Comparison of ENCODE assay signal across 8 cellular contexts in genomic region chr11:17389205-17389956, GRCh38. TPM values are rescaled to one million over a fixed set of nuclear protein-coding genes. Genes with fewer than 3 reads are reported as not detected.
DNase-seq lines count a peak whose midpoint lies in the region; ATAC-seq and TF ChIP-seq lines count a peak whose summit lies in the region.

No MANE protein-coding gene starts in this region.

- no peaks in the 10 kb centered on the region for H3K27me3 ChIP-seq in CD8-positive, alpha-beta memory T cell (ENCODE audit: insufficient read depth, low read length, poor library complexity, severe bottlenecking)
- H3K27me3 ChIP-seq in foreskin keratinocyte: peaks cover 11% of the 10 kb centered on the region
- peaks cover 12% of the 10 kb centered on the region for H3K27me3 ChIP-seq in neuron (ENCODE audit: insufficient read depth, low read length)
- H3K27me3 ChIP-seq in subcutaneous abdominal adipose tissue (ENCODE audit: control insufficient read depth in 5 of 5, insufficient read depth in 4 of 5, low read length in 5 of 5): peaks cover 4 to 13% (median 8%) of the 10 kb centered on the region in 5 donors

- no peaks in the 10 kb centered on the region for H3K79me2 ChIP-seq in OCI-LY7 (ENCODE audit: insufficient read depth, low read depth, low read length)

- H3K27me3 Mint-ChIP-seq in CD8-positive, alpha-beta memory T cell: no peaks in the 10 kb centered on the region
- H3K27me3 Mint-ChIP-seq in activated T-helper 17 cell treated with anti-CD3 and anti-CD28 coated beads, Interleukin-2, amount 50 U/mL, for 72 hours: no peaks in the 10 kb centered on the region

- in situ Hi-C loops in KBM-7 (cut with MboI; ENCODE audit: low pct_unique_long_range_greater_than_20kb, low sequenced_read_pairs): loop anchor here (10.0 kb wide), 1 partner anchor 115 kb away; no protein-coding TSS in a partner anchor

- TF ChIP-seq CTCF in OCI-LY7 (conservative IDR thresholded peaks at IDR 0.05; ENCODE audit: low read length): peak; percentile 54; the same call in 1 of the 2 replicates
- TF ChIP-seq CTCF in foreskin keratinocyte (conservative IDR thresholded peaks at IDR 0.05): peak; percentile 72

- 0 out of 2 replicates have a peak, but pooled peaks cover 5% of the 10 kb centered on the region for H4K20me1 ChIP-seq in OCI-LY7 (ENCODE audit: insufficient read depth, low read length)

- BruUV-seq in OCI-LY7 (replicated peaks; lab: Mats Ljungman, UMichigan): TSS peak; percentile 89

- peak; percentile 76 to 86 (median 80) for DNase-seq in CD8-positive, alpha-beta memory T cell
- peak; percentile 81 for DNase-seq in KBM-7
- DNase-seq in OCI-LY7 (ENCODE audit: low spot score): peak; percentile 87
- peak in 1 of 2 donors; percentile 54 for DNase-seq in foreskin keratinocyte

- intact Hi-C loops in OCI-LY7 (cut with micrococcal nuclease; ENCODE audit: unreplicated experiment): no loop called here

- H3K9me3 ChIP-seq in CD8-positive, alpha-beta memory T cell (ENCODE audit: low read length): no peaks in the 10 kb centered on the region
- no peaks in the 10 kb centered on the region for H3K9me3 ChIP-seq in OCI-LY7 (ENCODE audit: low read length)
- peaks cover 3% of the 10 kb centered on the region for H3K9me3 ChIP-seq in neuron (ENCODE audit: low read length)
- H3K9me3 ChIP-seq in subcutaneous abdominal adipose tissue (ENCODE audit: control insufficient read depth in 5 of 5, low read length in 5 of 5): peaks cover 0 to 7% (median 0%) of the 10 kb centered on the region in 5 donors

- H3K27ac ChIP-seq in CD8-positive, alpha-beta memory T cell (ENCODE audit: low read depth, low read length): no peak overlapping the region
- H3K27ac ChIP-seq in OCI-LY7 (ENCODE audit: low read depth, low read length, poor library complexity, severe bottlenecking) (peak overlapping the region; percentile 80), foreskin keratinocyte (no peak overlapping the region), subcutaneous abdominal adipose tissue (ENCODE audit: low read depth, low read length) (no peak overlapping the region)

- H3K4me2 ChIP-seq in OCI-LY7 (ENCODE audit: low read length): peak overlapping the region; percentile 74

- CTCF ChIA-PET in CD8-positive, alpha-beta memory T cell (lab: Charles Lee): interaction anchor here (0.7 to 1.9 kb wide), 14 partner anchors 10 to 172 kb away, joined by 3 to 14 read pairs (median 4); no protein-coding TSS in a partner anchor
- CTCF ChIA-PET in OCI-LY7 (lab: Charles Lee; ENCODE audit: unreplicated experiment): interaction anchor here (0.6 to 1.0 kb wide), 3 partner anchors 11 to 35 kb away, joined by 4 to 5 read pairs (median 4); no protein-coding TSS in a partner anchor

- peak overlapping the region; percentile 49 for H2AFZ ChIP-seq in OCI-LY7 (ENCODE audit: low read length)
- H2AFZ ChIP-seq in neuron (ENCODE audit: low read depth, low read length): no peak overlapping the region

- H3K27ac Mint-ChIP-seq in CD8-positive, alpha-beta memory T cell: peak overlapping the region in 6 of 8 donors; percentile 39 to 95 (median 79)
- no peak overlapping the region for H3K27ac Mint-ChIP-seq in activated T-helper 17 cell treated with anti-CD3 and anti-CD28 coated beads, Interleukin-2, amount 50 U/mL, for 72 hours

- H3K4me1 ChIP-seq in CD8-positive, alpha-beta memory T cell (ENCODE audit: insufficient read depth, low read length): peaks cover 5% of the 10 kb centered on the region
- H3K4me1 ChIP-seq in OCI-LY7 (ENCODE audit: insufficient read depth, low read length, poor library complexity, severe bottlenecking) (peaks cover 56% of the 10 kb centered on the region), foreskin keratinocyte (no peaks in the 10 kb centered on the region), neuron (ENCODE audit: insufficient read depth, low read length) (peaks cover 6% of the 10 kb centered on the region), subcutaneous abdominal adipose tissue (ENCODE audit: control insufficient read depth in 5 of 5, insufficient read depth in 5 of 5, low read length in 5 of 5) (peaks cover 0 to 15% (median 7%) of the 10 kb centered on the region in 5 donors)

- no peaks in the 10 kb centered on the region for H3K9me3 Mint-ChIP-seq in CD8-positive, alpha-beta memory T cell
- H3K9me3 Mint-ChIP-seq in activated T-helper 17 cell treated with anti-CD3 and anti-CD28 coated beads, Interleukin-2, amount 50 U/mL, for 72 hours: no peaks in the 10 kb centered on the region

- H3K4me3 Mint-ChIP-seq in CD8-positive, alpha-beta memory T cell: peak overlapping the region; percentile 79 to 94 (median 81)
- H3K4me3 Mint-ChIP-seq in activated T-helper 17 cell treated with anti-CD3 and anti-CD28 coated beads, Interleukin-2, amount 50 U/mL, for 72 hours: peak overlapping the region; percentile 59

- POLR2A ChIA-PET in CD8-positive, alpha-beta memory T cell (lab: Charles Lee): interaction anchor here (0.6 to 1.0 kb wide), 3 partner anchors 103 to 312 kb away, joined by 3 to 5 read pairs (median 3); partner anchors contain the start of gene RPS13
- POLR2A ChIA-PET in OCI-LY7 (lab: Charles Lee): interaction anchor here (0.6 kb wide), 5 partner anchors 28 to 285 kb away, joined by 3 to 6 read pairs (median 3); no protein-coding TSS in a partner anchor

- peak overlapping the region; percentile 74 for H3K4me3 ChIP-seq in CD8-positive, alpha-beta memory T cell (ENCODE audit: low read length)
- H3K4me3 ChIP-seq in OCI-LY7 (ENCODE audit: low read depth, low read length, poor library complexity, severe bottlenecking) (peak overlapping the region; percentile 67), neuron (ENCODE audit: low read length) (peak overlapping the region; percentile 51), subcutaneous abdominal adipose tissue (ENCODE audit: low read depth in 1 of 5, low read length in 5 of 5) (peak overlapping the region in 4 of 5 donors; percentile 27 to 60 (median 40))

- peaks cover 4 to 11% (median 6%) of the 10 kb centered on the region in 3 donors for H3K4me1 Mint-ChIP-seq in CD8-positive, alpha-beta memory T cell
- H3K4me1 Mint-ChIP-seq in activated T-helper 17 cell treated with anti-CD3 and anti-CD28 coated beads, Interleukin-2, amount 50 U/mL, for 72 hours: no peaks in the 10 kb centered on the region

- ATAC-seq in GM21447 (IDR thresholded peaks at IDR 0.05; ENCODE audit: unreplicated experiment): peak; percentile 62
- ATAC-seq in activated T-helper 17 cell treated with anti-CD3 and anti-CD28 coated beads, Interleukin-2, amount 50 U/mL, for 72 hours (replicated peaks): peak; percentile 82
- ATAC-seq in foreskin keratinocyte: peak; percentile 63

- peak overlapping the region in 1 of 5 donors; percentile 20 for H3K9ac ChIP-seq in subcutaneous abdominal adipose tissue (ENCODE audit: low read length in 5 of 5)

- no peaks in the 10 kb centered on the region for H3K9me2 ChIP-seq in OCI-LY7 (ENCODE audit: insufficient read depth, low read length)

- no peaks in the 10 kb centered on the region for H3K36me3 ChIP-seq in CD8-positive, alpha-beta memory T cell (ENCODE audit: insufficient read depth, low read length)
- H3K36me3 ChIP-seq in OCI-LY7 (ENCODE audit: insufficient read depth, low read length) (no peaks in the 10 kb centered on the region), neuron (ENCODE audit: insufficient read depth, low read length) (no peaks in the 10 kb centered on the region), subcutaneous abdominal adipose tissue (ENCODE audit: control insufficient read depth in 5 of 5, insufficient read depth in 5 of 5, low read length in 5 of 5) (no peaks in the 10 kb centered on the region)

- H3K36me3 Mint-ChIP-seq in CD8-positive, alpha-beta memory T cell: no peaks in the 10 kb centered on the region
- H3K36me3 Mint-ChIP-seq in activated T-helper 17 cell treated with anti-CD3 and anti-CD28 coated beads, Interleukin-2, amount 50 U/mL, for 72 hours (ENCODE audit: low read depth): no peaks in the 10 kb centered on the region

RNA-seq across cellular contexts. Expression of gene KCNJ11, which starts 0.9 kb away (rescaled TPM):
- under 1 TPM; 0.53 to 0.95 TPM for total RNA-seq in CD8-positive, alpha-beta memory T cell
- 0.09 TPM for polyA plus RNA-seq in CD8-positive, alpha-beta memory T cell
- 5.1 and 7.0 TPM in 2 replicates for total RNA-seq in OCI-LY7 (2014; rRNA removed; shearing (Covaris generic))
- total RNA-seq in OCI-LY7 (2022) (7.5 and 8.0 TPM in 2 replicates), foreskin keratinocyte (0.04 TPM in 1 of 2 replicates, not detected in the other)
- under 1 TPM in 1 of 2 donors, not detected in 1; 0.32 TPM for total RNA-seq in activated T-helper 17 cell treated with anti-CD3 and anti-CD28 coated beads, Interleukin-2, amount 50 U/mL, for 72 hours
- 0.02 TPM in 1 of 2 replicates, not detected in the other for polyA plus RNA-seq in foreskin keratinocyte

RNA-seq across cellular contexts. Expression of gene NCR3LG1, which starts 37.8 kb away (rescaled TPM):
- total RNA-seq in CD8-positive, alpha-beta memory T cell: 1 to 10 TPM; 5.9 to 6.0 TPM
- 0.03 TPM for polyA plus RNA-seq in CD8-positive, alpha-beta memory T cell
- total RNA-seq in OCI-LY7 (2014; rRNA removed; shearing (Covaris generic)): 6.0 and 7.7 TPM in 2 replicates
- total RNA-seq in OCI-LY7 (2022): 22.3 and 23.0 TPM in 2 replicates
- total RNA-seq in activated T-helper 17 cell treated with anti-CD3 and anti-CD28 coated beads, Interleukin-2, amount 50 U/mL, for 72 hours: under 1 TPM; 0.73 to 0.95 TPM
- 4.2 and 9.1 TPM in 2 replicates for total RNA-seq in foreskin keratinocyte
- polyA plus RNA-seq in foreskin keratinocyte: 0.31 and 0.58 TPM in 2 replicates
